10 cellular contexts compared by ENCODE assay signal in genomic region chrX:111447298-111447697, GRCh38. TPM values are rescaled to one million over a fixed set of nuclear protein-coding genes. Genes with fewer than 3 reads are reported as not detected.
DNase-seq lines count a peak whose midpoint lies in the region; ATAC-seq and TF ChIP-seq lines count a peak whose summit lies in the region.
"Had no signal": no experiment of that assay in that cellular context is flagged by ENCODE, and none has a peak within 500 bp of the region (broad histone marks: within the 10 kb centered on the region; RNA-seq: fewer than 3 reads in every experiment).

No MANE protein-coding gene starts in this region.

- H4K20me1 ChIP-seq in HCT116 (ENCODE audit: insufficient read depth) = no peaks in the 10 kb centered on the region

- H3K4me3 Mint-ChIP-seq in mesothelial cell of epicardium = no peak overlapping the region
- H3K4me3 Mint-ChIP-seq: stimulated activated effector memory CD8-positive, alpha-beta T cell treated with anti-CD3 and anti-CD28 coated beads, Interleukin-12 subunit alpha, Interleukin-12 subunit beta, amount 100 ng/mL, for 72 hours had no signal

- intact Hi-C loops in HCT116 (cut with micrococcal nuclease) (no loop called here), psoas muscle (cut with DNase I) (loop anchor here (5.0 to 10.0 kb wide), 3 partner anchors 280 to 592 kb away; no protein-coding TSS in a partner anchor)

- H3K4me2 ChIP-seq in HCT116 (ENCODE audit: low read length) = no peak overlapping the region

- WGBS in psoas muscle, 3 donors = 22 to 29% (median 27%) methylated on average over 3 of the region's 3 CpGs

- no peak overlapping the region for H3K27ac Mint-ChIP-seq in mesothelial cell of epicardium
- H3K27ac Mint-ChIP-seq: stimulated activated effector memory CD8-positive, alpha-beta T cell treated with anti-CD3 and anti-CD28 coated beads, Interleukin-12 subunit alpha, Interleukin-12 subunit beta, amount 100 ng/mL, for 72 hours had no signal

- no peaks in the 10 kb centered on the region for H3K9me2 ChIP-seq in HCT116 (ENCODE audit: insufficient read depth)

- peak; percentile 2 to 23 for DNase-seq in NCI-H187 (lab: John Stamatoyannopoulos, UW)
- DNase-seq in NCI-H187 treated with DMSO at 0.1 percent for 48 hours (lab: John Stamatoyannopoulos, UW) = no peak
- DNase-seq in HCT116 (ENCODE audit: low read depth, low spot score) = peak; percentile 4
- peak; percentile 43 for DNase-seq in NCI-H1417 treated with DMSO at 0.1 percent for 48 hours (lab: John Stamatoyannopoulos, UW)
- peak in 1 of 2 experiments; percentile 39 for DNase-seq in mesothelial cell of epicardium (ENCODE audit: low spot score in 2 of 2, unreplicated experiment in 2 of 2)
- no peak for DNase-seq in activated gamma-delta T cell treated with Interleukin-2 at 50 U/mL for 16 hours
- no peak for DNase-seq in psoas muscle

- no peaks in the 10 kb centered on the region for H3K36me3 ChIP-seq in HCT116 (ENCODE audit: control insufficient read depth in 1 of 2, insufficient read depth in 2 of 2, low read length in 2 of 2)
- no peaks in the 10 kb centered on the region for H3K36me3 ChIP-seq in psoas muscle (ENCODE audit: insufficient read depth in 1 of 2, low read depth in 1 of 2)

- H3K4me1 ChIP-seq in HCT116 (ENCODE audit: control insufficient read depth in 1 of 2, insufficient read depth in 2 of 2, low read length in 2 of 2) (no peaks in the 10 kb centered on the region), psoas muscle (no peaks in the 10 kb centered on the region)

- H3K36me3 Mint-ChIP-seq in mesothelial cell of epicardium = no peaks in the 10 kb centered on the region
- H3K36me3 Mint-ChIP-seq: stimulated activated effector memory CD8-positive, alpha-beta T cell treated with anti-CD3 and anti-CD28 coated beads, Interleukin-12 subunit alpha, Interleukin-12 subunit beta, amount 100 ng/mL, for 72 hours had no signal

- H3K27me3 ChIP-seq in HCT116 (ENCODE audit: insufficient read depth, low read length) (no peaks in the 10 kb centered on the region), psoas muscle (ENCODE audit: insufficient read depth in 3 of 3, low read length in 2 of 3) (peaks cover 0 to 14% (median 0%) of the 10 kb centered on the region in 3 donors)

- BruUV-seq in HCT116 (replicated peaks; lab: Mats Ljungman, UMichigan) = no TSS peak

- TF ChIP-seq POLR2A in HCT116 (IDR thresholded peaks at IDR 0.05; ENCODE audit: borderline replicate concordance, extremely low read depth, insufficient read depth, insufficient read length) = no peak

- H3K4me3 ChIP-seq in HCT116 (replicated peaks in 1 of 2; ENCODE audit: low read depth in 1 of 2, low read length in 2 of 2) (no peak overlapping the region), psoas muscle (no peak overlapping the region)

- TF ChIP-seq CTCF in HCT116 (IDR thresholded peaks at IDR 0.05 in 2 of 3, conservative IDR thresholded peaks at IDR 0.05 in 1 of 3; ENCODE audit: borderline replicate concordance in 1 of 3, insufficient read depth in 1 of 3, low read depth in 2 of 3, low read length in 2 of 3) (peak; percentile 4 to 33 (median 24); a peak in 4 of 6 replicates), VCaP (conservative IDR thresholded peaks at IDR 0.05) (peak; percentile 11; the same call in 1 of the 2 replicates), mesothelial cell of epicardium (IDR thresholded peaks at IDR 0.05; ENCODE audit: unreplicated experiment) (peak; percentile 39), psoas muscle (IDR thresholded peaks at IDR 0.05) (no peak)

- H3K9me3 ChIP-seq in HCT116 (ENCODE audit: control insufficient read depth in 1 of 2, insufficient read depth in 1 of 2, low read depth in 1 of 2, low read length in 2 of 2) = no peaks in the 10 kb centered on the region
- H3K9me3 ChIP-seq in psoas muscle = no peaks in the 10 kb centered on the region

- no peak overlapping the region for H2AFZ ChIP-seq in HCT116 (ENCODE audit: low read depth, low read length, poor library complexity, severe bottlenecking)

- ATAC-seq in HCT116 (peak; percentile 55), psoas muscle (no peak)
- ATAC-seq: stimulated activated effector memory CD8-positive, alpha-beta T cell treated with anti-CD3 and anti-CD28 coated beads, Interleukin-12 subunit alpha, Interleukin-12 subunit beta, amount 100 ng/mL, for 72 hours had no signal

- peaks cover 21% of the 10 kb centered on the region for H3K4me1 Mint-ChIP-seq in mesothelial cell of epicardium
- H3K4me1 Mint-ChIP-seq: stimulated activated effector memory CD8-positive, alpha-beta T cell treated with anti-CD3 and anti-CD28 coated beads, Interleukin-12 subunit alpha, Interleukin-12 subunit beta, amount 100 ng/mL, for 72 hours had no signal

- H3K27ac ChIP-seq in HCT116 (ENCODE audit: low read depth, low read length) = no peak overlapping the region
- no peak overlapping the region for H3K27ac ChIP-seq in VCaP
- no peak overlapping the region for H3K27ac ChIP-seq in psoas muscle

- POLR2A ChIA-PET in HCT116 (lab: Charles Lee) = no interaction called here

- CTCF ChIA-PET in HCT116 (lab: Charles Lee) = interaction anchor here (0.6 to 1.4 kb wide), 4 partner anchors 12 to 280 kb away, joined by 3 to 6 read pairs (median 4); no protein-coding TSS in a partner anchor

- H3K79me2 ChIP-seq in HCT116 (ENCODE audit: insufficient read depth, low read length) = no peaks in the 10 kb centered on the region

- no peaks in the 10 kb centered on the region for H3K9me3 Mint-ChIP-seq in mesothelial cell of epicardium
- H3K9me3 Mint-ChIP-seq: stimulated activated effector memory CD8-positive, alpha-beta T cell treated with anti-CD3 and anti-CD28 coated beads, Interleukin-12 subunit alpha, Interleukin-12 subunit beta, amount 100 ng/mL, for 72 hours had no signal

- no peak; the same call in 1 of the 2 replicates for TF ChIP-seq RAD21 in HCT116 (IDR thresholded peaks at IDR 0.05; ENCODE audit: low read depth)

- H3K27me3 Mint-ChIP-seq in mesothelial cell of epicardium (ENCODE audit: low read depth) = no peaks in the 10 kb centered on the region

- RAD21 ChIA-PET in HCT116 (lab: Charles Lee; ENCODE audit: low non-redundant PET in 1 of 2, low total read pairs in 2 of 2, uncharacterized antibody in 2 of 2, unreplicated experiment in 2 of 2) = no interaction called here

- H3K9ac ChIP-seq in HCT116 (ENCODE audit: low read length) = no peak overlapping the region

TF ChIP-seq in HCT116, 20 proteins besides CTCF, POLR2A, EP300 and RAD21:
- no peak for TF ChIP-seq YY1 (IDR thresholded peaks at IDR 0.05; ENCODE audit: extremely low read depth, insufficient replicate concordance, low read depth, low read length)
- no peak for TF ChIP-seq ELF1 (IDR thresholded peaks at IDR 0.05; ENCODE audit: borderline replicate concordance, low read depth)
- TF ChIP-seq EZH2phosphoT487 (IDR thresholded peaks at IDR 0.05; ENCODE audit: borderline replicate concordance) = no peak
- TF ChIP-seq EGR1 (IDR thresholded peaks at IDR 0.05; ENCODE audit: low read depth) = no peak
- no peak for TF ChIP-seq ZNF274 (IDR thresholded peaks at IDR 0.05; ENCODE audit: low read depth, low read length)
- TF ChIP-seq SP1 (IDR thresholded peaks at IDR 0.05; ENCODE audit: low read depth) = no peak
- no peak for TF ChIP-seq CEBPB (IDR thresholded peaks at IDR 0.05; ENCODE audit: low read depth)
- TF ChIP-seq MAX (IDR thresholded peaks at IDR 0.05) = no peak
- no peak for TF ChIP-seq ATF3 (IDR thresholded peaks at IDR 0.05)
- no peak for TF ChIP-seq TCF7L2 (IDR thresholded peaks at IDR 0.05; ENCODE audit: borderline replicate concordance, extremely low read depth, insufficient read depth, insufficient read length)
- no peak for TF ChIP-seq POLR2AphosphoS5 (IDR thresholded peaks at IDR 0.05; ENCODE audit: low read depth, low read length)
- no peak for TF ChIP-seq ZBTB33 (IDR thresholded peaks at IDR 0.05; ENCODE audit: extremely low read depth, insufficient replicate concordance, low read length)

RNA-seq across cellular contexts. Expression of gene DCX, which starts 35.3 kb away (rescaled TPM):
- total RNA-seq in HCT116 (2021; ENCODE audit: unreplicated experiment) = not detected
- not detected in 2 replicates for polyA plus RNA-seq in HCT116 (2012)
- 6.1 TPM in 3 replicates for total RNA-seq in mesothelial cell of epicardium
- total RNA-seq in psoas muscle = not detected
- polyA plus RNA-seq in psoas muscle = under 1 TPM in 1 of 3 donors, not detected in 2; under 0.01 TPM
- total RNA-seq: T-helper 2 cell treated with Interferon-gamma antibody and Interleukin-4, amounts not matched to agents 100 ng/mL and 5 ng/mL, for 36 hours had no signal

Comparison
In these comparisons a context has a peak if more than half of its experiments do, and no peak if none do; other contexts are left out.
1. DNase-seq: peak in NCI-H187 (2 of 2), HCT116 (single experiment) and NCI-H1417 treated with DMSO at 0.1 percent for 48 hours (single experiment); none in NCI-H187 treated with DMSO at 0.1 percent for 48 hours (single experiment), activated gamma-delta T cell treated with Interleukin-2 at 50 U/mL for 16 hours (single experiment) and psoas muscle (0 of 2).